ENCODE assay signal across 27 cellular contexts in genomic region chr10:47285381-47286115, GRCh38. TPM values are rescaled to one million over a fixed set of nuclear protein-coding genes. Genes with fewer than 3 reads are reported as not detected.
DNase-seq lines count a peak whose midpoint lies in the region; ATAC-seq and TF ChIP-seq lines count a peak whose summit lies in the region.
"Had no signal": no experiment of that assay in that cellular context is flagged by ENCODE, and none has a peak within 500 bp of the region (broad histone marks: within the 10 kb centered on the region; RNA-seq: fewer than 3 reads in every experiment).

No MANE protein-coding gene starts in this region.

- no peaks in the 10 kb centered on the region for H3K36me3 Mint-ChIP-seq in activated CD8-positive, alpha-beta memory T cell treated with anti-CD3 and anti-CD28 coated beads, Interleukin-2, amount 10 ng/mL, durations not matched to agents 7 days and 5 days
- peaks cover 3% of the 10 kb centered on the region for H3K36me3 Mint-ChIP-seq in activated naive CD8-positive, alpha-beta T cell treated with anti-CD3 and anti-CD28 coated beads for 36 hours
- H3K36me3 Mint-ChIP-seq in naive thymus-derived CD8-positive, alpha-beta T cell: no peaks in the 10 kb centered on the region
- H3K36me3 Mint-ChIP-seq: natural killer cell treated with Interleukin-12 subunit alpha and Interleukin-12 subunit beta and Interleukin-15 and Interleukin-18, amount 100 ng/mL, for 72 hours had no signal

- POLR2A ChIA-PET in HCT116 (lab: Charles Lee): no interaction called here
- POLR2A ChIA-PET in naive thymus-derived CD8-positive, alpha-beta T cell (lab: Charles Lee): no interaction called here

- H3K36me3 ChIP-seq in HCT116 (ENCODE audit: control insufficient read depth in 1 of 2, insufficient read depth in 2 of 2, low read length in 2 of 2) (no peaks in the 10 kb centered on the region), uterus (no peaks in the 10 kb centered on the region)
- H3K36me3 ChIP-seq: heart left ventricle, SJSA1 had no signal

- no peaks in the 10 kb centered on the region for H3K4me1 ChIP-seq in HCT116 (ENCODE audit: control insufficient read depth in 1 of 2, insufficient read depth in 2 of 2, low read length in 2 of 2)
- no peaks in the 10 kb centered on the region for H3K4me1 ChIP-seq in uterus
- H3K4me1 ChIP-seq: A549, SJSA1 had no signal

- no peaks in the 10 kb centered on the region for H3K9me3 Mint-ChIP-seq in activated CD8-positive, alpha-beta memory T cell treated with anti-CD3 and anti-CD28 coated beads, Interleukin-2, amount 10 ng/mL, durations not matched to agents 7 days and 5 days (ENCODE audit: low read depth)
- peaks cover 2% of the 10 kb centered on the region for H3K9me3 Mint-ChIP-seq in activated naive CD8-positive, alpha-beta T cell treated with anti-CD3 and anti-CD28 coated beads for 36 hours
- no peaks in the 10 kb centered on the region for H3K9me3 Mint-ChIP-seq in naive thymus-derived CD8-positive, alpha-beta T cell
- H3K9me3 Mint-ChIP-seq: natural killer cell treated with Interleukin-12 subunit alpha and Interleukin-12 subunit beta and Interleukin-15 and Interleukin-18, amount 100 ng/mL, for 72 hours had no signal

- ATAC-seq in activated CD8-positive, alpha-beta memory T cell treated with anti-CD3 and anti-CD28 coated beads, Interleukin-2, amount 10 ng/mL, durations not matched to agents 7 days and 5 days: peak; percentile 27
- ATAC-seq in HCT116 (0 out of 2 replicates have a peak, but pooled peaks have one; percentile 38), HG03025 (IDR thresholded peaks at IDR 0.05; ENCODE audit: low FRiP score, unreplicated experiment) (no peak)
- no peak for ATAC-seq in naive thymus-derived CD8-positive, alpha-beta T cell
- ATAC-seq: heart left ventricle; natural killer cell treated with Interleukin-12 subunit alpha and Interleukin-12 subunit beta and Interleukin-15 and Interleukin-18, amount 100 ng/mL, for 72 hours; sciatic nerve had no signal

- intact Hi-C loops in HCT116 (cut with micrococcal nuclease) (no loop called here), uterus (cut with DNase I; ENCODE audit: low total_unique reads) (no loop called here)

- CTCF ChIA-PET in activated CD8-positive, alpha-beta memory T cell treated with anti-CD3 and anti-CD28 coated beads, Interleukin-2, amount 10 ng/mL, durations not matched to agents 7 days and 5 days (lab: Charles Lee): interaction anchor here (2.2 kb wide), 1 partner anchor 238 kb away, joined by 6 read pairs; no protein-coding TSS in a partner anchor
- CTCF ChIA-PET in HCT116 (lab: Charles Lee): no interaction called here

- no peaks in the 10 kb centered on the region for H3K27me3 Mint-ChIP-seq in activated CD8-positive, alpha-beta memory T cell treated with anti-CD3 and anti-CD28 coated beads, Interleukin-2, amount 10 ng/mL, durations not matched to agents 7 days and 5 days
- no peaks in the 10 kb centered on the region for H3K27me3 Mint-ChIP-seq in activated naive CD8-positive, alpha-beta T cell treated with anti-CD3 and anti-CD28 coated beads for 36 hours
- H3K27me3 Mint-ChIP-seq in naive thymus-derived CD8-positive, alpha-beta T cell: no peaks in the 10 kb centered on the region

- H3K27ac Mint-ChIP-seq in activated CD8-positive, alpha-beta memory T cell treated with anti-CD3 and anti-CD28 coated beads, Interleukin-2, amount 10 ng/mL, durations not matched to agents 7 days and 5 days: no peak overlapping the region
- H3K27ac Mint-ChIP-seq in activated naive CD8-positive, alpha-beta T cell treated with anti-CD3 and anti-CD28 coated beads for 36 hours: peak overlapping the region; percentile 23
- H3K27ac Mint-ChIP-seq in naive thymus-derived CD8-positive, alpha-beta T cell: peak overlapping the region in 8 of 10 donors; percentile 18 to 93 (median 72)
- H3K27ac Mint-ChIP-seq: natural killer cell treated with Interleukin-12 subunit alpha and Interleukin-12 subunit beta and Interleukin-15 and Interleukin-18, amount 100 ng/mL, for 72 hours had no signal

- RAD21 ChIA-PET in HCT116 (lab: Charles Lee; ENCODE audit: low non-redundant PET in 1 of 2, low total read pairs in 2 of 2, uncharacterized antibody in 2 of 2, unreplicated experiment in 2 of 2): no interaction called here

- BruUV-seq in HCT116 (replicated peaks; lab: Mats Ljungman, UMichigan): no TSS peak

- TF ChIP-seq POLR2A in HCT116 (IDR thresholded peaks at IDR 0.05; ENCODE audit: borderline replicate concordance, extremely low read depth, insufficient read depth, insufficient read length): no peak
- no peak for TF ChIP-seq POLR2A in uterus (IDR thresholded peaks at IDR 0.05)

- no peak overlapping the region for H2AFZ ChIP-seq in HCT116 (ENCODE audit: low read depth, low read length, poor library complexity, severe bottlenecking)
- H2AFZ ChIP-seq: GM23248 had no signal

- TF ChIP-seq RAD21 in HCT116 (IDR thresholded peaks at IDR 0.05; ENCODE audit: low read depth): no peak

- no peaks in the 10 kb centered on the region for H3K9me2 ChIP-seq in HCT116 (ENCODE audit: insufficient read depth)

- H3K27me3 ChIP-seq in HCT116 (ENCODE audit: insufficient read depth, low read length): no peaks in the 10 kb centered on the region
- no peaks in the 10 kb centered on the region for H3K27me3 ChIP-seq in uterus
- H3K27me3 ChIP-seq: heart left ventricle, SJSA1 had no signal

- H3K27ac ChIP-seq in HCT116 (ENCODE audit: low read depth, low read length) (no peak overlapping the region), uterus (no peak overlapping the region)
- H3K27ac ChIP-seq: A549, GM23248, heart left ventricle, SJSA1, VCaP had no signal

- DNase-seq in activated CD8-positive, alpha-beta memory T cell treated with anti-CD3 and anti-CD28 coated beads, Interleukin-2, amount 10 ng/mL, durations not matched to agents 7 days and 5 days: peak; percentile 28
- DNase-seq in activated CD8-positive, alpha-beta memory T cell treated with anti-CD3 and anti-CD28 coated beads, Interleukin-2, amount 50 U/mL, for 48 hours: no peak
- DNase-seq in HCT116 (ENCODE audit: low read depth, low spot score) (no peak), NOMO-1 treated with dmso at 0.1 percent for 144 hours (lab: John Stamatoyannopoulos, UW; ENCODE audit: unreplicated experiment) (no peak), uterus (no peak)
- no peak for DNase-seq in activated naive CD8-positive, alpha-beta T cell treated with anti-CD3 and anti-CD28 coated beads for 36 hours
- no peak for DNase-seq in naive thymus-derived CD8-positive, alpha-beta T cell
- DNase-seq: activated CD4-positive, alpha-beta T cell treated with anti-CD3 and anti-CD28 coated beads, Interleukin-2, amount 50 U/mL, for 48 hours; amygdala; C1 segment of cervical spinal cord; DMS 273 treated with DMSO at 0.1 percent for 48 hours; GM23248; heart left ventricle; mesendoderm; NCI-H1436; NCI-H2107 had no signal

- H3K4me3 ChIP-seq in HCT116 (replicated peaks in 1 of 2; ENCODE audit: low read depth in 1 of 2, low read length in 2 of 2) (no peak overlapping the region), uterus (no peak overlapping the region)
- H3K4me3 ChIP-seq: A549, GM23248, heart left ventricle, SJSA1 had no signal

- TF ChIP-seq CTCF in HCT116 (IDR thresholded peaks at IDR 0.05 in 2 of 3, conservative IDR thresholded peaks at IDR 0.05 in 1 of 3; ENCODE audit: borderline replicate concordance in 1 of 3, insufficient read depth in 1 of 3, low read depth in 2 of 3, low read length in 2 of 3) (no peak), uterus (IDR thresholded peaks at IDR 0.05) (no peak)

- no peak overlapping the region for H3K4me2 ChIP-seq in HCT116 (ENCODE audit: low read length)
- H3K4me2 ChIP-seq: A549 had no signal

- peaks cover 16% of the 10 kb centered on the region for H3K4me1 Mint-ChIP-seq in activated CD8-positive, alpha-beta memory T cell treated with anti-CD3 and anti-CD28 coated beads, Interleukin-2, amount 10 ng/mL, durations not matched to agents 7 days and 5 days
- H3K4me1 Mint-ChIP-seq in activated naive CD8-positive, alpha-beta T cell treated with anti-CD3 and anti-CD28 coated beads for 36 hours: peaks cover 36% of the 10 kb centered on the region
- peaks cover 28 to 55% (median 40%) of the 10 kb centered on the region in 4 donors for H3K4me1 Mint-ChIP-seq in naive thymus-derived CD8-positive, alpha-beta T cell

- no peaks in the 10 kb centered on the region for H3K9me3 ChIP-seq in HCT116 (ENCODE audit: control insufficient read depth in 1 of 2, insufficient read depth in 1 of 2, low read depth in 1 of 2, low read length in 2 of 2)
- H3K9me3 ChIP-seq in uterus: no peaks in the 10 kb centered on the region
- H3K9me3 ChIP-seq: A549, heart left ventricle, SJSA1 had no signal

- H3K4me3 Mint-ChIP-seq in activated CD8-positive, alpha-beta memory T cell treated with anti-CD3 and anti-CD28 coated beads, Interleukin-2, amount 10 ng/mL, durations not matched to agents 7 days and 5 days: no peak overlapping the region
- no peak overlapping the region for H3K4me3 Mint-ChIP-seq in activated naive CD8-positive, alpha-beta T cell treated with anti-CD3 and anti-CD28 coated beads for 36 hours
- peak overlapping the region in 8 of 10 donors; percentile 7 to 65 (median 52) for H3K4me3 Mint-ChIP-seq in naive thymus-derived CD8-positive, alpha-beta T cell
- H3K4me3 Mint-ChIP-seq: natural killer cell treated with Interleukin-12 subunit alpha and Interleukin-12 subunit beta and Interleukin-15 and Interleukin-18, amount 100 ng/mL, for 72 hours had no signal

- no peak overlapping the region for H3K9ac ChIP-seq in HCT116 (ENCODE audit: low read length)
- H3K9ac ChIP-seq: GM23248 had no signal

- no peaks in the 10 kb centered on the region for H3K79me2 ChIP-seq in HCT116 (ENCODE audit: insufficient read depth, low read length)

- H4K20me1 ChIP-seq in HCT116 (ENCODE audit: insufficient read depth): no peaks in the 10 kb centered on the region

TF ChIP-seq in HCT116, 20 proteins besides CTCF, POLR2A, EP300 and RAD21 (continues in another document):
- TF ChIP-seq FOSL1 (IDR thresholded peaks at IDR 0.05; ENCODE audit: low read depth): no peak

RNA-seq across cellular contexts. Expression of gene GDF10, which starts 14.4 kb away (rescaled TPM):
- under 1 TPM in 1 of 2 experiments, not detected in 1; 0.45 TPM for total RNA-seq in activated CD8-positive, alpha-beta memory T cell treated with anti-CD3 and anti-CD28 coated beads, Interleukin-2, amount 10 ng/mL, durations not matched to agents 7 days and 5 days
- not detected for total RNA-seq in HCT116 (2021; ENCODE audit: unreplicated experiment)
- polyA plus RNA-seq in HCT116 (2012): not detected in 2 replicates
- total RNA-seq in activated naive CD8-positive, alpha-beta T cell treated with anti-CD3 and anti-CD28 coated beads for 36 hours: 1 to 10 TPM; 4.1 TPM
- total RNA-seq in naive thymus-derived CD8-positive, alpha-beta T cell: under 1 TPM; 0.74 to 0.75 TPM
- polyA plus RNA-seq in naive thymus-derived CD8-positive, alpha-beta T cell: under 1 TPM in 2 of 3 donors, not detected in 1; 0.26 to 0.60 TPM
- total RNA-seq in uterus: 1 to 10 TPM in 2 of 4 donors, not detected in 2; 4.6 to 6.4 TPM
- total RNA-seq: G401; MCF 10A; natural killer cell treated with Interleukin-12 subunit alpha and Interleukin-12 subunit beta and Interleukin-15 and Interleukin-18, amount 100 ng/mL, for 72 hours; NCI-H460; SJSA1; T-helper 2 cell treated with Interferon-gamma antibody and Interleukin-4, amounts not matched to agents 100 ng/mL and 5 ng/mL, for 36 hours had no signal

RNA-seq across cellular contexts. Expression of gene GDF2, which starts 36.7 kb away (rescaled TPM):
- not detected for total RNA-seq in activated CD8-positive, alpha-beta memory T cell treated with anti-CD3 and anti-CD28 coated beads, Interleukin-2, amount 10 ng/mL, durations not matched to agents 7 days and 5 days
- total RNA-seq in HCT116 (2021; ENCODE audit: unreplicated experiment) (not detected), uterus (not detected)
- not detected in 2 replicates for polyA plus RNA-seq in HCT116 (2012)
- not detected for total RNA-seq in activated naive CD8-positive, alpha-beta T cell treated with anti-CD3 and anti-CD28 coated beads for 36 hours
- total RNA-seq in naive thymus-derived CD8-positive, alpha-beta T cell: not detected
- not detected for polyA plus RNA-seq in naive thymus-derived CD8-positive, alpha-beta T cell
- total RNA-seq: G401; GM23248; heart left ventricle; MCF 10A; natural killer cell treated with Interleukin-12 subunit alpha and Interleukin-12 subunit beta and Interleukin-15 and Interleukin-18, amount 100 ng/mL, for 72 hours; NCI-H460; sciatic nerve; SJSA1; T-helper 2 cell treated with Interferon-gamma antibody and Interleukin-4, amounts not matched to agents 100 ng/mL and 5 ng/mL, for 36 hours; urinary bladder had no signal
- polyA plus RNA-seq: A549, GM23248, heart left ventricle, urinary bladder had no signal

Comparison
In these comparisons a context has a peak if more than half of its experiments do, and no peak if none do; other contexts are left out.
1. ATAC-seq: peak in activated CD8-positive, alpha-beta memory T cell treated with anti-CD3 and anti-CD28 coated beads, Interleukin-2, amount 10 ng/mL, durations not matched to agents 7 days and 5 days (single experiment) and HCT116 (single experiment); none in naive thymus-derived CD8-positive, alpha-beta T cell (0 of 2) and HG03025 (single experiment).
2. H3K4me3 Mint-ChIP-seq: peak in naive thymus-derived CD8-positive, alpha-beta T cell (8 of 10); none in activated CD8-positive, alpha-beta memory T cell treated with anti-CD3 and anti-CD28 coated beads, Interleukin-2, amount 10 ng/mL, durations not matched to agents 7 days and 5 days (single experiment) and activated naive CD8-positive, alpha-beta T cell treated with anti-CD3 and anti-CD28 coated beads for 36 hours (single experiment).